Comparison of ENCODE assay signal across 22 cellular contexts in genomic region chr11:22577854-22578253, GRCh38.
"Had no signal": no experiment of that assay in that cellular context is flagged by ENCODE, and none has a peak within 500 bp of the region (broad histone marks: within the 10 kb centered on the region; RNA-seq: fewer than 3 reads in every experiment).

No MANE protein-coding gene starts in this region.

- H3K4me2 ChIP-seq: hepatocyte had no signal

- H3K27ac ChIP-seq: foreskin keratinocyte, hepatocyte, left lung, parathyroid adenoma, upper lobe of right lung had no signal

- H3K36me3 Mint-ChIP-seq: activated naive CD8-positive, alpha-beta T cell treated with anti-CD3 and anti-CD28 coated beads for 36 hours; immature natural killer cell; naive B cell; WTC11 had no signal

- ATAC-seq: activated T-cell treated with anti-CD3 and anti-CD28 coated beads, Interleukin-2, amount 50 U/mL, for 4 hours; foreskin keratinocyte; left lung; right cardiac atrium; stimulated activated naive CD8-positive, alpha-beta T cell treated with anti-CD3 and anti-CD28 coated beads, Interleukin-15, Interleukin-2, amounts not matched to agents 100 U/mL and 50 U/mL, for 24 hours; upper lobe of right lung; WTC11 had no signal

- H3K4me3 ChIP-seq: hepatocyte, left lung, lung, upper lobe of right lung had no signal

- H3K4me1 Mint-ChIP-seq: immature natural killer cell, naive B cell, WTC11 had no signal

- H2AFZ ChIP-seq: hepatocyte, parathyroid adenoma had no signal

- H3K9ac ChIP-seq: parathyroid adenoma had no signal

- H3K36me3 ChIP-seq: left lung, upper lobe of right lung had no signal

- H3K79me2 ChIP-seq: hepatocyte, parathyroid adenoma had no signal

- H3K4me3 Mint-ChIP-seq: activated naive CD8-positive, alpha-beta T cell treated with anti-CD3 and anti-CD28 coated beads for 36 hours; activated T-cell treated with anti-CD3 and anti-CD28 coated beads, Interleukin-2, amount 50 U/mL, for 4 hours; immature natural killer cell; naive B cell; WTC11 had no signal

- H3K27ac Mint-ChIP-seq: activated naive CD8-positive, alpha-beta T cell treated with anti-CD3 and anti-CD28 coated beads for 36 hours; immature natural killer cell; naive B cell; WTC11 had no signal

- DNase-seq: activated CD4-positive, alpha-beta T cell treated with anti-CD3 and anti-CD28 coated beads, Interleukin-2, amount 50 U/mL, for 48 hours; activated CD8-positive, alpha-beta memory T cell treated with anti-CD3 and anti-CD28 coated beads, Interleukin-2, amount 50 U/mL, for 48 hours; activated naive CD4-positive, alpha-beta T cell treated with Interleukin-2 at 50 U/mL for 16 hours; activated naive CD8-positive, alpha-beta T cell treated with anti-CD3 and anti-CD28 coated beads for 36 hours; activated T-cell treated with anti-CD3 and anti-CD28 coated beads, Interleukin-2, amount 50 U/mL, for 4 hours; central memory CD4-positive, alpha-beta T cell; dermis blood vessel endothelial cell; effector CD8-positive, alpha-beta T cell; erythroblast; foreskin keratinocyte; immature natural killer cell; left lung; naive B cell; nucleus accumbens; right cardiac atrium; stimulated activated CD4-positive, alpha-beta T cell treated with anti-CD3 and anti-CD28 coated beads, Interleukin-4, amount 100 ng/mL, for 24 hours; stimulated activated naive CD8-positive, alpha-beta T cell treated with anti-CD3 and anti-CD28 coated beads, Interleukin-15, Interleukin-2, amounts not matched to agents 100 U/mL and 50 U/mL, for 24 hours; upper lobe of right lung had no signal

- H3K9me3 Mint-ChIP-seq: activated naive CD8-positive, alpha-beta T cell treated with anti-CD3 and anti-CD28 coated beads for 36 hours; activated T-cell treated with anti-CD3 and anti-CD28 coated beads, Interleukin-2, amount 50 U/mL, for 4 hours; naive B cell; WTC11 had no signal

- H3K27me3 ChIP-seq: foreskin keratinocyte, hepatocyte, left lung, upper lobe of right lung had no signal

- H3K9me3 ChIP-seq: left lung, upper lobe of right lung had no signal

- H3K27me3 Mint-ChIP-seq: activated naive CD8-positive, alpha-beta T cell treated with anti-CD3 and anti-CD28 coated beads for 36 hours had no signal

- H3K4me1 ChIP-seq: foreskin keratinocyte, left lung, parathyroid adenoma, upper lobe of right lung had no signal
